In genomic region chr19:3923096-3923758, GRCh38 we compare ENCODE assay signal across 11 cellular contexts. TPM values are rescaled to one million over a fixed set of nuclear protein-coding genes. Genes with fewer than 3 reads are reported as not detected.
"Had no signal": no experiment of that assay in that cellular context is flagged by ENCODE, and none has a peak within 500 bp of the region (broad histone marks: within the 10 kb centered on the region; RNA-seq: fewer than 3 reads in every experiment).

No MANE protein-coding gene starts in this region.

- H3K4me1 Mint-ChIP-seq: H9 had no signal

- H3K4me3 Mint-ChIP-seq: H9, HFFc6 had no signal

- H3K9ac ChIP-seq: GM23248, KMS-11 had no signal

- H3K27ac ChIP-seq: GM23248, HL-60, KMS-11 had no signal

- FAIRE-seq: H54, HepG2 had no signal

- DNase-seq: GM23248, GOT3, H9, HCEC 1CT, HFFc6, KBM-7 had no signal

- H2AFZ ChIP-seq: GM23248 had no signal

- H3K4me3 ChIP-seq: GM23248 had no signal

- H3K4me2 ChIP-seq: KMS-11 had no signal

- ATAC-seq: HepG2 had no signal

- H3K27ac Mint-ChIP-seq: H9, HFFc6 had no signal

RNA-seq across cellular contexts. Expression of gene NMRK2, which starts 9.6 kb away (rescaled TPM):
- total RNA-seq: GM23248, HepG2, HFFc6, HT1080 had no signal
- polyA plus RNA-seq: GM23248, HepG2 had no signal

RNA-seq across cellular contexts. Expression of gene ATCAY, which starts 42.7 kb away (rescaled TPM):
- total RNA-seq: GM23248, HepG2, HFFc6, HT1080 had no signal
- polyA plus RNA-seq: GM23248, HepG2 had no signal

RNA-seq across cellular contexts. Expression of gene ZFR2, which starts 54.4 kb away (rescaled TPM):
- total RNA-seq: GM23248, HFFc6, HT1080 had no signal
- polyA plus RNA-seq: GM23248 had no signal
